Comparison of ENCODE assay signal across 8 cellular contexts in genomic region chr2:218405365-218406208, GRCh38. TPM values are rescaled to one million over a fixed set of nuclear protein-coding genes. Genes with fewer than 3 reads are reported as not detected.
DNase-seq lines count a peak whose midpoint lies in the region; ATAC-seq, FAIRE-seq and TF ChIP-seq lines count a peak whose summit lies in the region.

No MANE protein-coding gene starts in this region.

- RAD21 ChIA-PET in HCT116 (lab: Charles Lee; ENCODE audit: low non-redundant PET in 1 of 2, low total read pairs in 2 of 2, uncharacterized antibody in 2 of 2, unreplicated experiment in 2 of 2): no interaction called here

- BruUV-seq in Calu3 (replicated peaks; lab: Mats Ljungman, UMichigan) (TSS peak; percentile 27), HCT116 (replicated peaks; lab: Mats Ljungman, UMichigan) (TSS peak; percentile 32)

- intact Hi-C loops in Calu3 (cut with micrococcal nuclease; ENCODE audit: unreplicated experiment) (loop anchor here (2.0 kb wide), 2 partner anchors 61 to 243 kb away; no protein-coding TSS in a partner anchor), HCT116 (cut with micrococcal nuclease) (loop anchor here (1.0 to 5.0 kb wide), 3 partner anchors 61 to 442 kb away; no protein-coding TSS in a partner anchor)

- H3K4me3 ChIP-seq in HCT116 (replicated peaks in 1 of 2; ENCODE audit: low read depth in 1 of 2, low read length in 2 of 2): peak overlapping the region; percentile 30 to 56
- peak overlapping the region; percentile 47 for H3K4me3 ChIP-seq in neuron (ENCODE audit: low read length)

- H3K79me2 ChIP-seq in HCT116 (ENCODE audit: insufficient read depth, low read length): peaks cover 21% of the 10 kb centered on the region

- DNase-seq in Calu3 (no peak), HCT116 (ENCODE audit: low read depth, low spot score) (no peak), RWPE1 (ENCODE audit: low spot score) (no peak), endothelial cell (ENCODE audit: low spot score) (peak; percentile 29), COR-L47 (lab: John Stamatoyannopoulos, UW) (no peak), urothelium cell line (ENCODE audit: low spot score) (no peak)

- peak overlapping the region; percentile 90 for H3K27ac ChIP-seq in HCT116 (ENCODE audit: low read depth, low read length)
- H3K27ac ChIP-seq in RWPE1: peak overlapping the region; percentile 99

- TF ChIP-seq POLR2A in HCT116 (IDR thresholded peaks at IDR 0.05; ENCODE audit: borderline replicate concordance, extremely low read depth, insufficient read depth, insufficient read length): no peak

- H3K4me1 ChIP-seq in HCT116 (ENCODE audit: control insufficient read depth in 1 of 2, insufficient read depth in 2 of 2, low read length in 2 of 2): peaks cover 25 to 33% of the 10 kb centered on the region in 2 experiments
- peaks cover 22% of the 10 kb centered on the region for H3K4me1 ChIP-seq in neuron (ENCODE audit: insufficient read depth, low read length)

- no peaks in the 10 kb centered on the region for H3K27me3 ChIP-seq in HCT116 (ENCODE audit: insufficient read depth, low read length)
- no peaks in the 10 kb centered on the region for H3K27me3 ChIP-seq in neuron (ENCODE audit: insufficient read depth, low read length)

- H3K9me2 ChIP-seq in HCT116 (ENCODE audit: insufficient read depth): no peaks in the 10 kb centered on the region

- H3K9me3 Mint-ChIP-seq in Calu3 (ENCODE audit: low read depth, unreplicated experiment) (no peaks in the 10 kb centered on the region), endothelial cell (ENCODE audit: unreplicated experiment) (no peaks in the 10 kb centered on the region)

- CTCF ChIA-PET in Calu3 (lab: Charles Lee): interaction anchor here (0.6 to 0.9 kb wide), 3 partner anchors 56 to 118 kb away, joined by 3 to 5 read pairs (median 3); no protein-coding TSS in a partner anchor
- CTCF ChIA-PET in HCT116 (lab: Charles Lee): interaction anchor here (0.6 to 1.6 kb wide), 2 partner anchors 9 to 348 kb away, joined by 3 to 8 read pairs; no protein-coding TSS in a partner anchor
- CTCF ChIA-PET in RWPE1 (lab: Yijun Ruan, JAX): interaction anchor here (1.0 kb wide), 1 partner anchor 9 kb away, joined by 3 read pairs; no protein-coding TSS in a partner anchor

- POLR2A ChIA-PET in HCT116 (lab: Charles Lee): no interaction called here
- POLR2A ChIA-PET in RWPE1 (lab: Yijun Ruan, JAX; ENCODE audit: low non-redundant PET): interaction anchor here (0.7 to 1.2 kb wide), 2 partner anchors 36 to 135 kb away, joined by 3 read pairs; partner anchors contain the start of genes AAMP and PNKD

- H3K4me2 ChIP-seq in HCT116 (ENCODE audit: low read length): peak overlapping the region; percentile 96

- peak overlapping the region; percentile 96 for H3K27ac Mint-ChIP-seq in Calu3 (ENCODE audit: unreplicated experiment)
- H3K27ac Mint-ChIP-seq in endothelial cell (ENCODE audit: unreplicated experiment): peak overlapping the region; percentile 81

- ATAC-seq in HCT116 (peak; percentile 42), HG02970 (IDR thresholded peaks at IDR 0.05; ENCODE audit: low FRiP score, unreplicated experiment) (no peak)

- H3K4me1 Mint-ChIP-seq in Calu3 (ENCODE audit: low read depth, unreplicated experiment) (peaks cover 31% of the 10 kb centered on the region), endothelial cell (ENCODE audit: unreplicated experiment) (peaks cover 27% of the 10 kb centered on the region)

- TF ChIP-seq CTCF in Calu3 (IDR thresholded peaks at IDR 0.05; ENCODE audit: unreplicated experiment) (no peak), HCT116 (IDR thresholded peaks at IDR 0.05 in 2 of 3, conservative IDR thresholded peaks at IDR 0.05 in 1 of 3; ENCODE audit: borderline replicate concordance in 1 of 3, insufficient read depth in 1 of 3, low read depth in 2 of 3, low read length in 2 of 3) (no peak), RWPE1 (conservative IDR thresholded peaks at IDR 0.05; ENCODE audit: low read depth) (no peak), endothelial cell (IDR thresholded peaks at IDR 0.05; ENCODE audit: unreplicated experiment) (no peak)

- no peaks in the 10 kb centered on the region for H3K9me3 ChIP-seq in HCT116 (ENCODE audit: control insufficient read depth in 1 of 2, insufficient read depth in 1 of 2, low read depth in 1 of 2, low read length in 2 of 2)
- no peaks in the 10 kb centered on the region for H3K9me3 ChIP-seq in neuron (ENCODE audit: low read length)

- H3K9ac ChIP-seq in HCT116 (ENCODE audit: low read length): peak overlapping the region; percentile 69

- TF ChIP-seq RAD21 in HCT116 (IDR thresholded peaks at IDR 0.05; ENCODE audit: low read depth): no peak

- H3K36me3 Mint-ChIP-seq in Calu3 (ENCODE audit: insufficient read depth, unreplicated experiment) (peaks cover 59% of the 10 kb centered on the region), endothelial cell (ENCODE audit: low read depth, unreplicated experiment) (peaks cover 10% of the 10 kb centered on the region)

- no peak overlapping the region for H2AFZ ChIP-seq in HCT116 (ENCODE audit: low read depth, low read length, poor library complexity, severe bottlenecking)
- H2AFZ ChIP-seq in neuron (ENCODE audit: low read depth, low read length): no peak overlapping the region

- H3K4me3 Mint-ChIP-seq in Calu3 (ENCODE audit: low read depth, unreplicated experiment) (peak overlapping the region; percentile 70), endothelial cell (ENCODE audit: unreplicated experiment) (peak overlapping the region; percentile 71)

- no peak for FAIRE-seq in urothelium cell line (lab: Jason Lieb, UNC)

- H3K27me3 Mint-ChIP-seq in Calu3 (ENCODE audit: unreplicated experiment) (no peaks in the 10 kb centered on the region), endothelial cell (ENCODE audit: unreplicated experiment) (peaks cover 5% of the 10 kb centered on the region)

- H3K36me3 ChIP-seq in HCT116 (ENCODE audit: control insufficient read depth in 1 of 2, insufficient read depth in 2 of 2, low read length in 2 of 2): peaks cover 17 to 18% of the 10 kb centered on the region in 2 experiments
- H3K36me3 ChIP-seq in neuron (ENCODE audit: insufficient read depth, low read length): peaks cover 23% of the 10 kb centered on the region

- no peaks in the 10 kb centered on the region for H4K20me1 ChIP-seq in HCT116 (ENCODE audit: insufficient read depth)

TF ChIP-seq in HCT116, 20 proteins besides CTCF, POLR2A, EP300 and RAD21 (continues in another document):
- TF ChIP-seq YY1 (IDR thresholded peaks at IDR 0.05; ENCODE audit: extremely low read depth, insufficient replicate concordance, low read depth, low read length) (no peak), SIN3A (IDR thresholded peaks at IDR 0.05; ENCODE audit: low read depth) (no peak), FOSL1 (IDR thresholded peaks at IDR 0.05; ENCODE audit: low read depth) (no peak), REST (IDR thresholded peaks at IDR 0.05; ENCODE audit: low read depth) (no peak), JUND (IDR thresholded peaks at IDR 0.05) (no peak), TCF7L2 (IDR thresholded peaks at IDR 0.05; ENCODE audit: borderline replicate concordance, extremely low read depth, insufficient read depth, insufficient read length) (no peak), EZH2 (IDR thresholded peaks at IDR 0.05) (no peak), POLR2AphosphoS5 (IDR thresholded peaks at IDR 0.05; ENCODE audit: low read depth, low read length) (no peak), EGR1 (IDR thresholded peaks at IDR 0.05; ENCODE audit: low read depth) (no peak), CBX3 (IDR thresholded peaks at IDR 0.05; ENCODE audit: low read depth) (no peak), ELF1 (IDR thresholded peaks at IDR 0.05; ENCODE audit: borderline replicate concordance, low read depth) (no peak), MAX (IDR thresholded peaks at IDR 0.05) (no peak)

RNA-seq across cellular contexts. Expression of gene CTDSP1, which starts 5.9 kb away (rescaled TPM):
- 58.0 and 59.3 TPM in 2 replicates for total RNA-seq in Calu3 (2022)
- total RNA-seq in HCT116 (2021; ENCODE audit: unreplicated experiment): 90.7 TPM
- polyA plus RNA-seq in HCT116 (2012): 79.4 and 89.3 TPM in 2 replicates
- total RNA-seq in endothelial cell (ENCODE audit: unreplicated experiment): 106 TPM

RNA-seq across cellular contexts. Expression of gene VIL1, which starts 13.3 kb away (rescaled TPM):
- 9.0 and 16.4 TPM in 2 replicates for total RNA-seq in Calu3 (2022)
- total RNA-seq in HCT116 (2021; ENCODE audit: unreplicated experiment): 0.49 TPM
- 0.06 and 0.17 TPM in 2 replicates for polyA plus RNA-seq in HCT116 (2012)
- total RNA-seq in endothelial cell (ENCODE audit: unreplicated experiment): 0.44 TPM

RNA-seq across cellular contexts. Expression of gene SLC11A1, which starts 23.5 kb away (rescaled TPM):
- total RNA-seq in Calu3 (2022): 0.12 TPM in 1 of 2 replicates, not detected in the other
- 0.42 TPM for total RNA-seq in HCT116 (2021; ENCODE audit: unreplicated experiment)
- 0.30 and 0.51 TPM in 2 replicates for polyA plus RNA-seq in HCT116 (2012)
- total RNA-seq in endothelial cell (ENCODE audit: unreplicated experiment): not detected

RNA-seq across cellular contexts. Expression of gene CATIP, which starts 48.9 kb away (rescaled TPM):
- total RNA-seq in Calu3 (2022): 0.71 TPM in 1 of 2 replicates, not detected in the other
- total RNA-seq in HCT116 (2021; ENCODE audit: unreplicated experiment): 0.57 TPM
- polyA plus RNA-seq in HCT116 (2012): 0.27 and 0.34 TPM in 2 replicates
- total RNA-seq in endothelial cell (ENCODE audit: unreplicated experiment): not detected
